ENCODE assay signal across 29 cellular contexts in the genomic region with DNA sequence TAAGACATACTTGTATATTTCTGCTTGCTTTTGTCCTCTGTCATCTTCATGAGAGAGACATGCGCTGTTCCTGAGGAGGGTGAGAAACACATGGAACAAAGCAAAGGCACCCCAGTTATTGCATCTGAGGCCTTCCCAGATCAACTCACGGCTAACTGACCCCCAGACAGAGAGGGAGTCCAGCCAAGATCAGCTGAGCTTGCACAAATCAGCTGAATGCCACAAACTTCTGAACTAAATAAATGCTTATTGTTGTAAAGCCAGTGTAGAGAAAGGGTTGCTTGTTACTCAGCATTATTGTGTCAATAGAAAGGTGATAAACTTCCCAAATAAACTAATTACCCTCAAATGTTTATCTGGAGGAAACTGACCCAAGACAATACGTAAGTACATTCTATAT.
"Had no signal": no experiment of that assay in that cellular context is flagged by ENCODE, and none has a peak within 500 bp of the region (broad histone marks: within the 10 kb centered on the region; RNA-seq: fewer than 3 reads in every experiment).

No MANE protein-coding gene starts in this region.

- H3K4me3 ChIP-seq: adrenal gland, body of pancreas, breast epithelium, PC-9, SJSA1 had no signal

- H3K4me3 Mint-ChIP-seq: activated CD4-positive, alpha-beta T cell treated with anti-CD3 and anti-CD28 coated beads, Interleukin-2, amount 10 ng/mL, durations not matched to agents 24 days and 14 days; activated CD8-positive, alpha-beta T cell treated with anti-CD3 and anti-CD28 coated beads for 36 hours; activated naive CD4-positive, alpha-beta T cell treated with anti-CD3 and anti-CD28 coated beads, Interleukin-2, amount 50 U/mL, for 24 hours; activated naive CD8-positive, alpha-beta T cell treated with anti-CD3 and anti-CD28 coated beads, Interleukin-2, amount 10 ng/mL, durations not matched to agents 7 days and 5 days; activated T-cell treated with anti-CD3 and anti-CD28 coated beads, Interleukin-2, amount 50 U/mL, for 72 hours; activated T-helper 17 cell treated with anti-CD3 and anti-CD28 coated beads, Interleukin-2, amount 50 U/mL, for 72 hours; T-helper 1 cell treated with Interleukin-12 subunit alpha and Interleukin-12 subunit beta and Interleukin-4 antibody, amounts not matched to agents 30 μg/mL and 1 μg/mL, for 36 hours; T-helper 2 cell treated with Interferon-gamma antibody and Interleukin-4, amounts not matched to agents 5 μg/mL and 100 μg/mL, for 36 hours had no signal

- H3K36me3 Mint-ChIP-seq: activated naive CD4-positive, alpha-beta T cell treated with anti-CD3 and anti-CD28 coated beads, Interleukin-2, amount 50 U/mL, for 24 hours; activated naive CD8-positive, alpha-beta T cell treated with anti-CD3 and anti-CD28 coated beads, Interleukin-2, amount 10 ng/mL, durations not matched to agents 7 days and 5 days had no signal

- H2AFZ ChIP-seq: PC-9 had no signal

- H3K27me3 Mint-ChIP-seq: activated naive CD4-positive, alpha-beta T cell treated with anti-CD3 and anti-CD28 coated beads, Interleukin-2, amount 50 U/mL, for 24 hours had no signal

- DNase-seq: activated CD4-positive, alpha-beta T cell treated with anti-CD3 and anti-CD28 coated beads, Interleukin-2, amount 10 ng/mL, durations not matched to agents 24 days and 14 days; activated CD4-positive, alpha-beta T cell treated with anti-CD3 and anti-CD28 coated beads, Interleukin-2, amount 50 U/mL, for 4 hours; activated CD8-positive, alpha-beta T cell treated with anti-CD3 and anti-CD28 coated beads for 36 hours; activated effector memory CD4-positive, alpha-beta T cell treated with anti-CD3 and anti-CD28 coated beads, Interleukin-2, amount 50 U/mL, for 16 hours; activated naive CD4-positive, alpha-beta T cell; activated naive CD8-positive, alpha-beta T cell treated with anti-CD3 and anti-CD28 coated beads, Interleukin-2, amount 10 ng/mL, durations not matched to agents 7 days and 5 days; activated T-cell treated with anti-CD3 and anti-CD28 coated beads, Interleukin-2, amount 50 U/mL, for 1 hour; activated T-cell treated with anti-CD3 and anti-CD28 coated beads, Interleukin-2, amount 50 U/mL, for 72 hours; adrenal gland; body of pancreas; MM.1S; MV-4-11; NCI-H1092; NCI-H1436 treated with DMSO at 0.1 percent for 48 hours; NCI-H1694 treated with DMSO at 0.1 percent for 48 hours; NCI-H2029; NCI-H510A; NCI-H526; NCI-H748 treated with DMSO at 0.1 percent for 48 hours; NK-92 treated with Interleukin-12 subunit alpha and Interleukin-12 subunit beta, amount 100 ng/mL, for 24 hours; PC-9; SHP77; SK-N-SH had no signal

- H3K9ac ChIP-seq: SK-N-SH had no signal

- H3K27ac ChIP-seq: adrenal gland, body of pancreas, breast epithelium, PC-9, SJSA1 had no signal

- H3K27me3 ChIP-seq: adrenal gland, body of pancreas, breast epithelium, SJSA1 had no signal

- H3K4me1 ChIP-seq: adrenal gland, body of pancreas, breast epithelium had no signal

- H3K27ac Mint-ChIP-seq: activated CD4-positive, alpha-beta T cell treated with anti-CD3 and anti-CD28 coated beads, Interleukin-2, amount 10 ng/mL, durations not matched to agents 24 days and 14 days; activated CD8-positive, alpha-beta T cell treated with anti-CD3 and anti-CD28 coated beads for 36 hours; activated naive CD4-positive, alpha-beta T cell treated with anti-CD3 and anti-CD28 coated beads, Interleukin-2, amount 50 U/mL, for 24 hours; activated naive CD8-positive, alpha-beta T cell treated with anti-CD3 and anti-CD28 coated beads, Interleukin-2, amount 10 ng/mL, durations not matched to agents 7 days and 5 days; activated T-cell treated with anti-CD3 and anti-CD28 coated beads, Interleukin-2, amount 50 U/mL, for 72 hours; activated T-helper 17 cell treated with anti-CD3 and anti-CD28 coated beads, Interleukin-2, amount 50 U/mL, for 72 hours; T-helper 1 cell treated with Interleukin-12 subunit alpha and Interleukin-12 subunit beta and Interleukin-4 antibody, amounts not matched to agents 30 μg/mL and 1 μg/mL, for 36 hours; T-helper 2 cell treated with Interferon-gamma antibody and Interleukin-4, amounts not matched to agents 5 μg/mL and 100 μg/mL, for 36 hours had no signal

- H3K4me2 ChIP-seq: PC-9, SK-N-SH had no signal

- ATAC-seq: activated CD8-positive, alpha-beta T cell treated with anti-CD3 and anti-CD28 coated beads for 36 hours; activated T-cell treated with anti-CD3 and anti-CD28 coated beads, Interleukin-2, amount 50 U/mL, for 72 hours; activated T-helper 17 cell treated with anti-CD3 and anti-CD28 coated beads, Interleukin-2, amount 50 U/mL, for 72 hours; body of pancreas had no signal

- H3K9me3 ChIP-seq: adrenal gland, body of pancreas, breast epithelium, SJSA1, SK-N-SH had no signal

- H3K36me3 ChIP-seq: adrenal gland, breast epithelium, SJSA1 had no signal

- H3K9me3 Mint-ChIP-seq: activated CD4-positive, alpha-beta T cell treated with anti-CD3 and anti-CD28 coated beads, Interleukin-2, amount 10 ng/mL, durations not matched to agents 24 days and 14 days; activated CD8-positive, alpha-beta T cell treated with anti-CD3 and anti-CD28 coated beads for 36 hours; activated naive CD4-positive, alpha-beta T cell treated with anti-CD3 and anti-CD28 coated beads, Interleukin-2, amount 50 U/mL, for 24 hours; activated naive CD8-positive, alpha-beta T cell treated with anti-CD3 and anti-CD28 coated beads, Interleukin-2, amount 10 ng/mL, durations not matched to agents 7 days and 5 days; activated T-helper 17 cell treated with anti-CD3 and anti-CD28 coated beads, Interleukin-2, amount 50 U/mL, for 72 hours; T-helper 1 cell treated with Interleukin-12 subunit alpha and Interleukin-12 subunit beta and Interleukin-4 antibody, amounts not matched to agents 30 μg/mL and 1 μg/mL, for 36 hours; T-helper 2 cell treated with Interferon-gamma antibody and Interleukin-4, amounts not matched to agents 5 μg/mL and 100 μg/mL, for 36 hours had no signal
